21 cellular contexts compared by ENCODE assay signal in genomic region chr14:55771242-55772025, GRCh38.
"Had no signal": no experiment of that assay in that cellular context is flagged by ENCODE, and none has a peak within 500 bp of the region (broad histone marks: within the 10 kb centered on the region; RNA-seq: fewer than 3 reads in every experiment).

No MANE protein-coding gene starts in this region.

- H3K9ac ChIP-seq: KMS-11 had no signal

- H3K36me3 ChIP-seq: brain microvascular endothelial cell, cardiac muscle cell had no signal

- H3K27me3 ChIP-seq: brain microvascular endothelial cell, cardiac muscle cell had no signal

- H3K4me2 ChIP-seq: KMS-11 had no signal

- ATAC-seq: activated T-cell treated with anti-CD3 and anti-CD28 coated beads, Interleukin-2, amount 50 U/mL, for 4 hours; T-cell had no signal

- H3K4me3 ChIP-seq: cardiac muscle cell had no signal

- H3K27ac ChIP-seq: brain microvascular endothelial cell, cardiac muscle cell, KMS-11 had no signal

- DNase-seq: activated B cell treated with CpG ODN at 0.5 μM for 24 hours; activated CD4-positive, alpha-beta memory T cell treated with anti-CD3 and anti-CD28 coated beads for 36 hours; activated CD4-positive, alpha-beta T cell treated with anti-CD3 and anti-CD28 coated beads, Interleukin-2, amount 10 ng/mL, durations not matched to agents 7 days and 5 days; activated CD8-positive, alpha-beta memory T cell treated with anti-CD3 and anti-CD28 coated beads for 24 hours; activated effector memory CD4-positive, alpha-beta T cell treated with anti-CD3 and anti-CD28 coated beads, Interleukin-2, amount 50 U/mL, for 16 hours; activated naive CD4-positive, alpha-beta T cell treated with Interleukin-2 at 50 U/mL for 16 hours; activated T-cell treated with anti-CD3 and anti-CD28 coated beads, Interleukin-2, amount 50 U/mL, for 4 hours; amygdala; brain microvascular endothelial cell; NCI-H1092; NCI-H1417 treated with DMSO at 0.1 percent for 48 hours; NCI-H2029 treated with DMSO at 0.1 percent for 48 hours; NCI-H345; NCI-H510A; NCI-H69; SIG-M5; T-cell; T-helper 2 cell; T1000 had no signal
